ENCODE assay signal across 8 cellular contexts in genomic region chr2:25951071-25951547, GRCh38. TPM values are rescaled to one million over a fixed set of nuclear protein-coding genes. Genes with fewer than 3 reads are reported as not detected.
DNase-seq lines count a peak whose midpoint lies in the region; ATAC-seq, FAIRE-seq and TF ChIP-seq lines count a peak whose summit lies in the region.

No MANE protein-coding gene starts in this region.

- H3K27me3 ChIP-seq in adipocyte (replicated peaks; ENCODE audit: control insufficient read depth, insufficient read depth, low read length), result no peaks in the 10 kb centered on the region
- no peaks in the 10 kb centered on the region for H3K27me3 ChIP-seq in prostate gland (replicated peaks; ENCODE audit: insufficient read depth)

- CTCF ChIA-PET in T-cell (lab: Charles Lee), result interaction anchor here (0.5 to 2.8 kb wide), 19 partner anchors 9 to 653 kb away, joined by 3 to 28 read pairs (median 4); partner anchors contain the start of gene KIF3C (in 1 of the 2)

- WGBS in prostate gland, result 32% methylated on average over 11 of the region's 11 CpGs

- no peak for TF ChIP-seq POLR2A in prostate gland (IDR thresholded peaks at IDR 0.05)

- intact Hi-C loops in cardiac septum (cut with DNase I), result loop anchor here (1.0 to 5.0 kb wide), 2 partner anchors 99 to 194 kb away; no protein-coding TSS in a partner anchor
- intact Hi-C loops in prostate gland (cut with DNase I), result loop anchor here (5.0 kb wide), 1 partner anchor 196 kb away; no protein-coding TSS in a partner anchor

- H3K9me3 Mint-ChIP-seq in T-cell, result no peaks in the 10 kb centered on the region

- peak; percentile 43 for ATAC-seq in GM21825 (IDR thresholded peaks at IDR 0.05; ENCODE audit: unreplicated experiment)
- ATAC-seq in T-cell (replicated peaks in 1 of 4), result peak; percentile 85 to 94 (median 88)

- no peak overlapping the region for H3K27ac ChIP-seq in prostate gland

- peaks cover 0 to 2% (median 0%) of the 10 kb centered on the region in 3 donors for H3K4me1 Mint-ChIP-seq in T-cell

- no peak overlapping the region for H3K4me3 ChIP-seq in adipocyte (ENCODE audit: low read length)
- H3K4me3 ChIP-seq in prostate gland, result no peak overlapping the region

- no peak overlapping the region for H3K9ac ChIP-seq in adipocyte (ENCODE audit: low read length)

- no peak overlapping the region for H3K4me3 Mint-ChIP-seq in T-cell

- DNase-seq in AG20443 (ENCODE audit: low spot score), result peak; percentile 91
- DNase-seq in NCI-H146 (lab: John Stamatoyannopoulos, UW), result peak; percentile 76
- peak; percentile 35 to 76 (median 64) for DNase-seq in T-cell
- DNase-seq in adipocyte (ENCODE audit: low read depth), result peak; percentile 89
- peak; percentile 91 for DNase-seq in cardiac septum (ENCODE audit: low spot score)
- peak; percentile 64 for DNase-seq in prostate gland (ENCODE audit: low spot score)
- peak; percentile 88 for DNase-seq in urothelium cell line (ENCODE audit: low spot score)

- H3K9me3 ChIP-seq in adipocyte (ENCODE audit: control insufficient read depth, low read length) (no peaks in the 10 kb centered on the region), prostate gland (no peaks in the 10 kb centered on the region)

- H3K36me3 Mint-ChIP-seq in T-cell, result no peaks in the 10 kb centered on the region

- TF ChIP-seq CTCF in prostate gland (IDR thresholded peaks at IDR 0.05), result peak; percentile 65 to 91 (median 86)

- H3K4me1 ChIP-seq in adipocyte (ENCODE audit: control insufficient read depth, insufficient read depth, low read length) (no peaks in the 10 kb centered on the region), prostate gland (replicated peaks) (no peaks in the 10 kb centered on the region)

- no peaks in the 10 kb centered on the region for H3K27me3 Mint-ChIP-seq in T-cell

- POLR2A ChIA-PET in T-cell (lab: Charles Lee), result interaction anchor here (0.5 to 0.7 kb wide), 3 partner anchors 31 to 238 kb away, joined by 4 to 6 read pairs (median 4); partner anchors contain the start of gene KIF3C (in 1 of the 2)

- no peaks in the 10 kb centered on the region for H3K36me3 ChIP-seq in adipocyte (ENCODE audit: control insufficient read depth, insufficient read depth, low read length, severe bottlenecking)
- no peaks in the 10 kb centered on the region for H3K36me3 ChIP-seq in prostate gland

- no peak overlapping the region for H3K27ac Mint-ChIP-seq in T-cell

- FAIRE-seq in urothelium cell line (lab: Jason Lieb, UNC), result peak; percentile 59

RNA-seq across cellular contexts. Expression of gene KIF3C, which starts 31.2 kb away (rescaled TPM):
- 1 to 10 TPM; 3.3 to 8.6 (median 6.9) TPM for total RNA-seq in T-cell
- 5.5 TPM for total RNA-seq in cardiac septum
- 10 to 100 TPM in 1 of 2 donors, 1 to 10 TPM in 1; 2.6 to 24.4 TPM for total RNA-seq in prostate gland
